10 cellular contexts compared by ENCODE assay signal in the genomic region with DNA sequence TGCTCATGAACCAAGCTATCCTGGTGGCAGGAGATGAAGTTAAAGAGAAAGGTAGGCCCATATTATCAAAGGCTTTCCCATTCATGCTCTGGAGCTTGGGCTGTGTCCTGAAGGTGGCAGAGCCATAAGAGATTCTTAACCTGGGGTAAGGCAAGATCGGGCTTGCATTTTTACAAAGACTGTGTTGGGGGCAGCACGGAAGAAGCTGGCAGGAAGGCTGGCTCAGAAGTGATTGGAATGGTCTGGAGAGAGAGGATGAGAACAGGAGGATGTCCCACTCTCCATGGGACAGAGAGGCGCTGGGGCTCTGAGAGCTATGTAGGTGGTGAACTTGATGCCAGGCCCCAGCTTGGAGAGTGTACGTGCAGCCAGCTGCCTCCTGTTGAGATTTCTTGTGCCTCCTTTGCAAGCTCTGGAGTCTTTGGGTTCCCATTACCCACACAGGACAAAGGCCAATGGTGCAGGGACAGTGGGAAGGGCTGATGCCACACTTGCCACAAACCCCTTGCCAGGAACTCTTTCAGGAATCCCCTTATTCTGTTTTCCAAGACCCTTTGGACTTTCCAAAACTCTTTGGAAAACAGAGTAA. TPM values are rescaled to one million over a fixed set of nuclear protein-coding genes. Genes with fewer than 3 reads are reported as not detected.
DNase-seq lines count a peak whose midpoint lies in the region; ATAC-seq, FAIRE-seq and TF ChIP-seq lines count a peak whose summit lies in the region.
"Had no signal": no experiment of that assay in that cellular context is flagged by ENCODE, and none has a peak within 500 bp of the region (broad histone marks: within the 10 kb centered on the region; RNA-seq: fewer than 3 reads in every experiment).

No MANE protein-coding gene starts in this region.

- H3K9me3 Mint-ChIP-seq in Calu3 (ENCODE audit: low read depth, unreplicated experiment) (no peaks in the 10 kb centered on the region), glutamatergic neuron (ENCODE audit: unreplicated experiment) (no peaks in the 10 kb centered on the region)
- H3K9me3 Mint-ChIP-seq: activated naive CD8-positive, alpha-beta T cell treated with anti-CD3 and anti-CD28 coated beads for 36 hours; T-helper 2 cell treated with Interferon-gamma antibody and Interleukin-4, amounts not matched to agents 5 μg/mL and 100 μg/mL, for 36 hours had no signal

- no peaks in the 10 kb centered on the region for H3K9me2 ChIP-seq in PC-9 (ENCODE audit: insufficient read depth)

- H3K4me1 ChIP-seq in PC-9 (replicated peaks; ENCODE audit: insufficient read depth) = peaks cover 31% of the 10 kb centered on the region
- no peaks in the 10 kb centered on the region for H3K4me1 ChIP-seq in pancreas

- H3K4me2 ChIP-seq in PC-9 = peak overlapping the region; percentile 54

- H3K4me3 Mint-ChIP-seq in Calu3 (ENCODE audit: low read depth, unreplicated experiment) = peak overlapping the region; percentile 58
- H3K4me3 Mint-ChIP-seq in glutamatergic neuron (ENCODE audit: unreplicated experiment) = no peak overlapping the region
- H3K4me3 Mint-ChIP-seq: activated naive CD8-positive, alpha-beta T cell treated with anti-CD3 and anti-CD28 coated beads for 36 hours; T-helper 2 cell treated with Interferon-gamma antibody and Interleukin-4, amounts not matched to agents 5 μg/mL and 100 μg/mL, for 36 hours had no signal

- H3K27ac ChIP-seq in PC-9 = peak overlapping the region; percentile 64
- H3K27ac ChIP-seq in pancreas = peak overlapping the region; percentile 13 to 70 (median 46)

- 0 out of 2 replicates have a peak overlapping the region, but pooled peaks have one; percentile 60 for H2AFZ ChIP-seq in PC-9

- peaks cover 5% of the 10 kb centered on the region for H3K36me3 Mint-ChIP-seq in Calu3 (ENCODE audit: insufficient read depth, unreplicated experiment)
- H3K36me3 Mint-ChIP-seq in glutamatergic neuron (ENCODE audit: unreplicated experiment) = no peaks in the 10 kb centered on the region
- H3K36me3 Mint-ChIP-seq: activated naive CD8-positive, alpha-beta T cell treated with anti-CD3 and anti-CD28 coated beads for 36 hours had no signal

- peak in 3 of 4 donors; percentile 34 to 42 (median 38) for ATAC-seq in pancreas

- POLR2A ChIA-PET in PC-9 (lab: Charles Lee; ENCODE audit: unreplicated experiment) = interaction anchor here (0.6 kb wide), 1 partner anchor 1615 kb away, joined by 7 read pairs; no protein-coding TSS in a partner anchor

- no peaks in the 10 kb centered on the region for H4K20me1 ChIP-seq in PC-9 (ENCODE audit: insufficient read depth)

- peak overlapping the region; percentile 16; the same call in 1 of the 2 replicates for H3K4me3 ChIP-seq in PC-9
- H3K4me3 ChIP-seq in pancreas = peak overlapping the region in 1 of 4 donors; percentile 23

- TF ChIP-seq CTCF in Calu3 (IDR thresholded peaks at IDR 0.05; ENCODE audit: unreplicated experiment) = no peak
- TF ChIP-seq CTCF in PC-9 (conservative IDR thresholded peaks at IDR 0.05) = no peak
- no peak for TF ChIP-seq CTCF in glutamatergic neuron (IDR thresholded peaks at IDR 0.05; ENCODE audit: partially characterized antibody, unreplicated experiment)
- TF ChIP-seq CTCF in pancreas (IDR thresholded peaks at IDR 0.05) = no peak

- FAIRE-seq in pancreas (lab: Jason Lieb, UNC) = no peak

- CTCF ChIA-PET in Calu3 (lab: Charles Lee) = interaction anchor here (1.2 to 2.1 kb wide), 5 partner anchors 10 to 44 kb away, joined by 3 to 8 read pairs (median 5); a partner anchor contains a TSS
- CTCF ChIA-PET in PC-9 (lab: Charles Lee) = interaction anchor here (1.0 kb wide), 1 partner anchor 18 kb away, joined by 4 read pairs; no protein-coding TSS in a partner anchor

- no peaks in the 10 kb centered on the region for H3K27me3 ChIP-seq in PC-9 (ENCODE audit: insufficient read depth, low read depth)
- no peaks in the 10 kb centered on the region for H3K27me3 ChIP-seq in pancreas

- peaks cover 20% of the 10 kb centered on the region; the same call in 1 of the 2 replicates for H3F3A ChIP-seq in PC-9 (ENCODE audit: insufficient read depth, low read depth)

- DNase-seq in Calu3 (no peak), PC-9 (no peak), glutamatergic neuron (no peak), pancreas (no peak), Ammon's horn (ENCODE audit: low spot score) (no peak), NCI-H2081 treated with DMSO at 0.1 percent for 48 hours (lab: John Stamatoyannopoulos, UW) (no peak), NCI-H510A treated with DMSO at 0.1 percent for 48 hours (lab: John Stamatoyannopoulos, UW) (no peak), cerebellar cortex (ENCODE audit: low spot score) (no peak)
- DNase-seq: activated naive CD8-positive, alpha-beta T cell treated with anti-CD3 and anti-CD28 coated beads for 36 hours had no signal

- WGBS in pancreas, 2 donors = 85% methylated on average over 4 of the region's 4 CpGs

- H3K9me3 ChIP-seq in PC-9 (ENCODE audit: insufficient read depth, low read depth) (no peaks in the 10 kb centered on the region), pancreas (no peaks in the 10 kb centered on the region)

- intact Hi-C loops in Calu3 (cut with micrococcal nuclease; ENCODE audit: unreplicated experiment) (loop anchor here (2.0 to 5.0 kb wide), 2 partner anchors 41 to 162 kb away; a partner anchor contains a TSS), PC-9 (cut with micrococcal nuclease; ENCODE audit: unreplicated experiment) (no loop called here), pancreas (cut with DNase I) (no loop called here)

- BruUV-seq in Calu3 (replicated peaks; lab: Mats Ljungman, UMichigan) (no TSS peak), PC-9 (replicated peaks; lab: Mats Ljungman, UMichigan) (no TSS peak)

- peaks cover 57% of the 10 kb centered on the region for H3K4me1 Mint-ChIP-seq in Calu3 (ENCODE audit: low read depth, unreplicated experiment)
- H3K4me1 Mint-ChIP-seq in glutamatergic neuron (ENCODE audit: low read depth, unreplicated experiment) = peaks cover 3% of the 10 kb centered on the region

- H3K79me2 ChIP-seq in PC-9 (ENCODE audit: low read depth) = no peaks in the 10 kb centered on the region

- H3K27ac Mint-ChIP-seq in Calu3 (ENCODE audit: unreplicated experiment) (peak overlapping the region; percentile 77), glutamatergic neuron (ENCODE audit: unreplicated experiment) (peak overlapping the region; percentile 55)
- H3K27ac Mint-ChIP-seq: activated naive CD8-positive, alpha-beta T cell treated with anti-CD3 and anti-CD28 coated beads for 36 hours; T-helper 2 cell treated with Interferon-gamma antibody and Interleukin-4, amounts not matched to agents 5 μg/mL and 100 μg/mL, for 36 hours had no signal

- H3K36me3 ChIP-seq in PC-9 (ENCODE audit: low read depth) (no peaks in the 10 kb centered on the region), pancreas (no peaks in the 10 kb centered on the region)

- H3K27me3 Mint-ChIP-seq in Calu3 (ENCODE audit: unreplicated experiment) = no peaks in the 10 kb centered on the region
- peaks cover 2% of the 10 kb centered on the region for H3K27me3 Mint-ChIP-seq in glutamatergic neuron (ENCODE audit: unreplicated experiment)

RNA-seq across cellular contexts. Expression of a gene that starts 40.6 kb away (rescaled TPM):
- total RNA-seq in Calu3 (2022) = 20.4 and 22.2 TPM in 2 replicates
- 5.6 and 6.8 TPM in 2 replicates for total RNA-seq in PC-9 (2021)
- 0.66 TPM for total RNA-seq in glutamatergic neuron (ENCODE audit: unreplicated experiment)
- total RNA-seq in pancreas = 10 to 100 TPM; 13.7 to 23.0 (median 15.7) TPM
- 1 to 10 TPM; 5.3 to 7.2 TPM for polyA plus RNA-seq in pancreas
